ENCODE assay signal across 1 cellular context in the genomic region with DNA sequence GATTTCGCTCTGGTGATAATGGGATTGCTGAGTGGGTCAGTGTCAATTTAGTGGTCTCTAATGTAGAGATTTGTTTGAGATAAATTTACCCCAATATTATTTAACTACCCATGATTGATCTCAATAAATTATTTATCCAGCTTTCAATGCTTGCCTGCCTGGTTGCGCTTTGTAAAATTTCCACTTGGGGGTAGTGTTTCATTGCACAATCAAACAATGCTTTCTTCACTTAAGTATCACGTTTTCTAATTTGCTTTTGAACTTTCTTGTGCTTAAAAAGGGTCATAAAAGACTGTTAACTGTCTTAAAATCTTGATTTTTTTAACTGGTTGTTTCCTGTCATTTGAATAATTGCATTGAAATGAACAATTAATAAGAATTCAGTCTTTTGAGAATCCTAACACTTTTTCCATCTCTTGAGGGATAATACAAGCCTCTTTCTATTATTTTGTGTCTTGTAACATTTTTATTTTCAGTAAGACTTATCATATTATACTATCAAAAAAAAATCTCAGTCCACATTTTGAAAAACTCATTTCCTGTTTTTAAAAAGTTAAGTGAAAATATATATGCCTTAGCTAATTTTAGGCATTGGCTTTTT.
A peak's percentile ranks its signal among the peaks of the same experiment; 100 is the strongest.
TF ChIP-seq lines count a peak whose summit lies in the region.

No MANE protein-coding gene starts in this region.

TF ChIP-seq in H1, 55 proteins besides CTCF, POLR2A, EP300 and RAD21 (continued from another document):
- TF ChIP-seq, protein P1, sequence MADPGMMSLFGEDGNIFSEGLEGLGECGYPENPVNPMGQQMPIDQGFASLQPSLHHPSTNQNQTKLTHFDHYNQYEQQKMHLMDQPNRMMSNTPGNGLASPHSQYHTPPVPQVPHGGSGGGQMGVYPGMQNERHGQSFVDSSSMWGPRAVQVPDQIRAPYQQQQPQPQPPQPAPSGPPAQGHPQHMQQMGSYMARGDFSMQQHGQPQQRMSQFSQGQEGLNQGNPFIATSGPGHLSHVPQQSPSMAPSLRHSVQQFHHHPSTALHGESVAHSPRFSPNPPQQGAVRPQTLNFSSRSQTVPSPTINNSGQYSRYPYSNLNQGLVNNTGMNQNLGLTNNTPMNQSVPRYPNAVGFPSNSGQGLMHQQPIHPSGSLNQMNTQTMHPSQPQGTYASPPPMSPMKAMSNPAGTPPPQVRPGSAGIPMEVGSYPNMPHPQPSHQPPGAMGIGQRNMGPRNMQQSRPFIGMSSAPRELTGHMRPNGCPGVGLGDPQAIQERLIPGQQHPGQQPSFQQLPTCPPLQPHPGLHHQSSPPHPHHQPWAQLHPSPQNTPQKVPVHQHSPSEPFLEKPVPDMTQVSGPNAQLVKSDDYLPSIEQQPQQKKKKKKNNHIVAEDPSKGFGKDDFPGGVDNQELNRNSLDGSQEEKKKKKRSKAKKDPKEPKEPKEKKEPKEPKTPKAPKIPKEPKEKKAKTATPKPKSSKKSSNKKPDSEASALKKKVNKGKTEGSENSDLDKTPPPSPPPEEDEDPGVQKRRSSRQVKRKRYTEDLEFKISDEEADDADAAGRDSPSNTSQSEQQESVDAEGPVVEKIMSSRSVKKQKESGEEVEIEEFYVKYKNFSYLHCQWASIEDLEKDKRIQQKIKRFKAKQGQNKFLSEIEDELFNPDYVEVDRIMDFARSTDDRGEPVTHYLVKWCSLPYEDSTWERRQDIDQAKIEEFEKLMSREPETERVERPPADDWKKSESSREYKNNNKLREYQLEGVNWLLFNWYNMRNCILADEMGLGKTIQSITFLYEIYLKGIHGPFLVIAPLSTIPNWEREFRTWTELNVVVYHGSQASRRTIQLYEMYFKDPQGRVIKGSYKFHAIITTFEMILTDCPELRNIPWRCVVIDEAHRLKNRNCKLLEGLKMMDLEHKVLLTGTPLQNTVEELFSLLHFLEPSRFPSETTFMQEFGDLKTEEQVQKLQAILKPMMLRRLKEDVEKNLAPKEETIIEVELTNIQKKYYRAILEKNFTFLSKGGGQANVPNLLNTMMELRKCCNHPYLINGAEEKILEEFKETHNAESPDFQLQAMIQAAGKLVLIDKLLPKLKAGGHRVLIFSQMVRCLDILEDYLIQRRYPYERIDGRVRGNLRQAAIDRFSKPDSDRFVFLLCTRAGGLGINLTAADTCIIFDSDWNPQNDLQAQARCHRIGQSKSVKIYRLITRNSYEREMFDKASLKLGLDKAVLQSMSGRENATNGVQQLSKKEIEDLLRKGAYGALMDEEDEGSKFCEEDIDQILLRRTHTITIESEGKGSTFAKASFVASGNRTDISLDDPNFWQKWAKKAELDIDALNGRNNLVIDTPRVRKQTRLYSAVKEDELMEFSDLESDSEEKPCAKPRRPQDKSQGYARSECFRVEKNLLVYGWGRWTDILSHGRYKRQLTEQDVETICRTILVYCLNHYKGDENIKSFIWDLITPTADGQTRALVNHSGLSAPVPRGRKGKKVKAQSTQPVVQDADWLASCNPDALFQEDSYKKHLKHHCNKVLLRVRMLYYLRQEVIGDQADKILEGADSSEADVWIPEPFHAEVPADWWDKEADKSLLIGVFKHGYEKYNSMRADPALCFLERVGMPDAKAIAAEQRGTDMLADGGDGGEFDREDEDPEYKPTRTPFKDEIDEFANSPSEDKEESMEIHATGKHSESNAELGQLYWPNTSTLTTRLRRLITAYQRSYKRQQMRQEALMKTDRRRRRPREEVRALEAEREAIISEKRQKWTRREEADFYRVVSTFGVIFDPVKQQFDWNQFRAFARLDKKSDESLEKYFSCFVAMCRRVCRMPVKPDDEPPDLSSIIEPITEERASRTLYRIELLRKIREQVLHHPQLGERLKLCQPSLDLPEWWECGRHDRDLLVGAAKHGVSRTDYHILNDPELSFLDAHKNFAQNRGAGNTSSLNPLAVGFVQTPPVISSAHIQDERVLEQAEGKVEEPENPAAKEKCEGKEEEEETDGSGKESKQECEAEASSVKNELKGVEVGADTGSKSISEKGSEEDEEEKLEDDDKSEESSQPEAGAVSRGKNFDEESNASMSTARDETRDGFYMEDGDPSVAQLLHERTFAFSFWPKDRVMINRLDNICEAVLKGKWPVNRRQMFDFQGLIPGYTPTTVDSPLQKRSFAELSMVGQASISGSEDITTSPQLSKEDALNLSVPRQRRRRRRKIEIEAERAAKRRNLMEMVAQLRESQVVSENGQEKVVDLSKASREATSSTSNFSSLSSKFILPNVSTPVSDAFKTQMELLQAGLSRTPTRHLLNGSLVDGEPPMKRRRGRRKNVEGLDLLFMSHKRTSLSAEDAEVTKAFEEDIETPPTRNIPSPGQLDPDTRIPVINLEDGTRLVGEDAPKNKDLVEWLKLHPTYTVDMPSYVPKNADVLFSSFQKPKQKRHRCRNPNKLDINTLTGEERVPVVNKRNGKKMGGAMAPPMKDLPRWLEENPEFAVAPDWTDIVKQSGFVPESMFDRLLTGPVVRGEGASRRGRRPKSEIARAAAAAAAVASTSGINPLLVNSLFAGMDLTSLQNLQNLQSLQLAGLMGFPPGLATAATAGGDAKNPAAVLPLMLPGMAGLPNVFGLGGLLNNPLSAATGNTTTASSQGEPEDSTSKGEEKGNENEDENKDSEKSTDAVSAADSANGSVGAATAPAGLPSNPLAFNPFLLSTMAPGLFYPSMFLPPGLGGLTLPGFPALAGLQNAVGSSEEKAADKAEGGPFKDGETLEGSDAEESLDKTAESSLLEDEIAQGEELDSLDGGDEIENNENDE (IDR thresholded peaks at IDR 0.05; ENCODE audit: insufficient replicate concordance, low read length) = peak; percentile 58
- TF ChIP-seq FOSL1 (IDR thresholded peaks at IDR 0.05; ENCODE audit: insufficient read depth, low read depth, low read length) (no peak), JUND (IDR thresholded peaks at IDR 0.05; ENCODE audit: low read length) (no peak), HDAC2 (IDR thresholded peaks at IDR 0.05; ENCODE audit: borderline replicate concordance in 1 of 2, low read depth in 2 of 2, low read length in 2 of 2) (no peak), RXRA (IDR thresholded peaks at IDR 0.05; ENCODE audit: insufficient read depth, low read depth, low read length) (no peak), CHD2 (IDR thresholded peaks at IDR 0.05; ENCODE audit: low read length) (no peak), GABPA (IDR thresholded peaks at IDR 0.05; ENCODE audit: borderline replicate concordance, insufficient read depth, low read length) (no peak), POU5F1 (IDR thresholded peaks at IDR 0.05; ENCODE audit: low read depth, low read length) (no peak), EZH2 (IDR thresholded peaks at IDR 0.05; ENCODE audit: low read depth, low read length, severe bottlenecking) (no peak), CREB1 (IDR thresholded peaks at IDR 0.05) (no peak), MAFK (IDR thresholded peaks at IDR 0.05; ENCODE audit: low read depth, low read length) (no peak), SUZ12 (IDR thresholded peaks at IDR 0.05; ENCODE audit: low read length) (no peak), BRCA1 (IDR thresholded peaks at IDR 0.05; ENCODE audit: low read depth, low read length) (no peak), TCF12 (IDR thresholded peaks at IDR 0.05; ENCODE audit: low read depth, low read length) (no peak), CHD1 (IDR thresholded peaks at IDR 0.05; ENCODE audit: low read depth, low read length) (no peak), RNF2 (IDR thresholded peaks at IDR 0.05; ENCODE audit: borderline replicate concordance, low read depth, low read length, missing control alignments, poor library complexity, severe bottlenecking) (no peak), KDM5A (IDR thresholded peaks at IDR 0.05; ENCODE audit: low read length) (peak; percentile 57; the same call in 1 of the 2 replicates), SRF (IDR thresholded peaks at IDR 0.05; ENCODE audit: low read depth, low read length) (no peak), POLR2AphosphoS5 (IDR thresholded peaks at IDR 0.05; ENCODE audit: low read depth, low read length) (no peak), HDAC6 (IDR thresholded peaks at IDR 0.05; ENCODE audit: low read depth, low read length) (no peak), TAF1 (IDR thresholded peaks at IDR 0.05; ENCODE audit: low read depth, low read length) (no peak)
- TF ChIP-seq, protein P2, sequence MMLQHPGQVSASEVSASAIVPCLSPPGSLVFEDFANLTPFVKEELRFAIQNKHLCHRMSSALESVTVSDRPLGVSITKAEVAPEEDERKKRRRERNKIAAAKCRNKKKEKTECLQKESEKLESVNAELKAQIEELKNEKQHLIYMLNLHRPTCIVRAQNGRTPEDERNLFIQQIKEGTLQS (IDR thresholded peaks at IDR 0.05; ENCODE audit: insufficient read depth, low read depth, low read length) = no peak
